ENCODE assay signal across 22 cellular contexts in the genomic region with DNA sequence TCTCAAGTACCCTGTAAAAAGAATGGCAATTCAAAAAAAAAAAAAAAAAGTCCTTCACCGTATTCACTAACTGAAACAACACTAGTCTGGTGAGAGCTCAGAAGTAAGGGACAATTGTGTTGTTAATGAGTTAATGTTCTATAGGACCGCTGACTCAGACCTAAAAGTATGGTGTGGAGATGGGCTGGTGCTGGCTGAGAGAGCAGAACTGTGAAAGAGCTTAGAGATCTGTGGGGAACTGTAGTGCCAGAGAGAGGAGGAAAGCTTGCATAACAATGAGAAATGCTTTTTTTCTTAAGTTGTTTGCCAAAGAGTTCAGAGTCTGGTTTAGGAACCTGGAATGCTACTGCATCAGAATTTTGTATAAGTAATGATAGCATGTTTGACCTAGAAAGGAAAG.
A peak's percentile ranks its signal among the peaks of the same experiment; 100 is the strongest.
DNase-seq lines count a peak whose midpoint lies in the region; ATAC-seq, FAIRE-seq and TF ChIP-seq lines count a peak whose summit lies in the region.
"Had no signal": no experiment of that assay in that cellular context is flagged by ENCODE, and none has a peak within 500 bp of the region (broad histone marks: within the 10 kb centered on the region; RNA-seq: fewer than 3 reads in every experiment).

No MANE protein-coding gene starts in this region.

- no peak overlapping the region for H3K18ac ChIP-seq in mesendoderm (ENCODE audit: low read length)

- H3K79me2 ChIP-seq in mesendoderm (ENCODE audit: control insufficient read depth, insufficient read depth, low read length) = no peaks in the 10 kb centered on the region

- no peak overlapping the region for H3K56ac ChIP-seq in mesendoderm (ENCODE audit: low read length)

- H3K9ac ChIP-seq in endodermal cell (ENCODE audit: extremely low read depth, low read length, poor library complexity, severe bottlenecking) (no peak overlapping the region), mesendoderm (ENCODE audit: low read length) (no peak overlapping the region)

- H3K23ac ChIP-seq in mesendoderm (ENCODE audit: low read length) = no peak overlapping the region

- peaks cover 15% of the 10 kb centered on the region for H3K9me3 Mint-ChIP-seq in endodermal cell
- H3K9me3 Mint-ChIP-seq: activated CD8-positive, alpha-beta T cell treated with anti-CD3 and anti-CD28 coated beads for 36 hours; activated T-helper 17 cell treated with anti-CD3 and anti-CD28 coated beads, Interleukin-2, amount 50 U/mL, for 72 hours; brain; natural killer cell had no signal

- 9% methylated on average over 1 of the region's 2 CpGs; no CpG with 5 or more reads in 1 of the 2 experiments for WGBS in endodermal cell (ENCODE audit: insufficient coverage in 1 of 2, insufficient read length in 1 of 2), 2 experiments
- no CpG with 5 or more reads among the region's 2 CpGs for WGBS in mesendoderm (ENCODE audit: extremely low coverage, insufficient coverage, low lambda C conversion rate)

- no peaks in the 10 kb centered on the region for H3K27me3 ChIP-seq in endodermal cell (ENCODE audit: control insufficient read depth, insufficient read depth, low read length, poor library complexity, severe bottlenecking)
- H3K27me3 ChIP-seq in mesendoderm (ENCODE audit: insufficient read depth, low read length, poor library complexity) = no peaks in the 10 kb centered on the region

- no peak overlapping the region for H2BK15ac ChIP-seq in mesendoderm (replicated peaks; ENCODE audit: low read depth)

- H3K4me1 ChIP-seq in endodermal cell (ENCODE audit: control insufficient read depth, insufficient read depth, low read length) (no peaks in the 10 kb centered on the region), mesendoderm (ENCODE audit: control insufficient read depth, low read depth, low read length) (no peaks in the 10 kb centered on the region)
- H3K4me1 ChIP-seq: left ventricle myocardium inferior had no signal

- no peak for TF ChIP-seq CTCF in endodermal cell (conservative IDR thresholded peaks at IDR 0.05)

- H3K4me3 Mint-ChIP-seq in endodermal cell = no peak overlapping the region
- H3K4me3 Mint-ChIP-seq: activated CD8-positive, alpha-beta T cell treated with anti-CD3 and anti-CD28 coated beads for 36 hours; activated T-helper 17 cell treated with anti-CD3 and anti-CD28 coated beads, Interleukin-2, amount 50 U/mL, for 72 hours; brain; natural killer cell had no signal

- DNase-seq in endodermal cell = peak; percentile 80
- DNase-seq in mesendoderm = peak; percentile 72
- DNase-seq in urothelium cell line (ENCODE audit: low spot score) = no peak
- no peak for DNase-seq in epidermal melanocyte (ENCODE audit: insufficient read length, low spot score)
- DNase-seq: activated CD8-positive, alpha-beta T cell treated with anti-CD3 and anti-CD28 coated beads for 36 hours; C1 segment of cervical spinal cord; EL; foreskin melanocyte; left ventricle myocardium inferior; natural killer cell; NCI-H1092; NCI-H446; retina; stimulated activated CD4-positive, alpha-beta T cell treated with anti-CD3 and anti-CD28 coated beads, Interleukin-1b, Interleukin-23, amount 100 ng/mL, for 48 hours; stimulated activated CD8-positive, alpha-beta memory T cell treated with anti-CD3 and anti-CD28 coated beads, Interleukin-4, amount 100 ng/mL, for 48 hours; trophoblast cell had no signal

- no peak overlapping the region for H3K4ac ChIP-seq in mesendoderm (ENCODE audit: low read depth, low read length)

- no peak overlapping the region for H4K5ac ChIP-seq in mesendoderm (ENCODE audit: low read length)

- no peaks in the 10 kb centered on the region for H3K9me3 ChIP-seq in endodermal cell (ENCODE audit: control insufficient read depth, low read length)
- H3K9me3 ChIP-seq: left ventricle myocardium inferior had no signal

- H3K4me3 ChIP-seq in endodermal cell (ENCODE audit: low read length) = no peak overlapping the region
- no peak overlapping the region for H3K4me3 ChIP-seq in mesendoderm (ENCODE audit: low read length)
- H3K4me3 ChIP-seq: left ventricle myocardium inferior had no signal

- no peak for FAIRE-seq in urothelium cell line (lab: Jason Lieb, UNC)
- FAIRE-seq: TTC549 had no signal

- no peak overlapping the region for H2AK5ac ChIP-seq in mesendoderm (ENCODE audit: low read length)

- H3K27ac Mint-ChIP-seq in endodermal cell = no peak overlapping the region
- H3K27ac Mint-ChIP-seq: activated CD8-positive, alpha-beta T cell treated with anti-CD3 and anti-CD28 coated beads for 36 hours; activated T-helper 17 cell treated with anti-CD3 and anti-CD28 coated beads, Interleukin-2, amount 50 U/mL, for 72 hours; brain; natural killer cell had no signal

- no peak overlapping the region for H3K27ac ChIP-seq in endodermal cell (ENCODE audit: low read depth, low read length)
- no peak overlapping the region for H3K27ac ChIP-seq in mesendoderm (ENCODE audit: low read depth, low read length)
- H3K27ac ChIP-seq: left ventricle myocardium inferior had no signal

- H3K36me3 Mint-ChIP-seq in endodermal cell (ENCODE audit: low read depth) = peaks cover 3% of the 10 kb centered on the region
- H3K36me3 Mint-ChIP-seq: brain, natural killer cell had no signal

- no peaks in the 10 kb centered on the region for H3K79me1 ChIP-seq in mesendoderm (ENCODE audit: low read length)

- ATAC-seq in GM18909 (IDR thresholded peaks at IDR 0.05; ENCODE audit: poor library complexity, unreplicated experiment) (peak; percentile 77), HG03135 (IDR thresholded peaks at IDR 0.05; ENCODE audit: unreplicated experiment) (peak; percentile 79), GM19351 (IDR thresholded peaks at IDR 0.05; ENCODE audit: unreplicated experiment) (no peak)
- ATAC-seq: activated CD8-positive, alpha-beta T cell treated with anti-CD3 and anti-CD28 coated beads for 36 hours; activated T-helper 17 cell treated with anti-CD3 and anti-CD28 coated beads, Interleukin-2, amount 50 U/mL, for 72 hours; natural killer cell had no signal

- no peak overlapping the region for H3K4me2 ChIP-seq in mesendoderm (ENCODE audit: low read length)

- no peak overlapping the region for H2BK120ac ChIP-seq in mesendoderm (ENCODE audit: low read depth, low read length)

- no peak overlapping the region for H2BK5ac ChIP-seq in mesendoderm (ENCODE audit: low read length)

- H3K36me3 ChIP-seq in endodermal cell (ENCODE audit: control insufficient read depth, insufficient read depth, low read length) (no peaks in the 10 kb centered on the region), mesendoderm (ENCODE audit: control insufficient read depth, insufficient read depth, low read length) (no peaks in the 10 kb centered on the region)
- H3K36me3 ChIP-seq: left ventricle myocardium inferior had no signal

- no peak overlapping the region for H4K8ac ChIP-seq in mesendoderm (ENCODE audit: low read depth, low read length)

- H3K4me1 Mint-ChIP-seq in endodermal cell = peaks cover 8% of the 10 kb centered on the region
- H3K4me1 Mint-ChIP-seq: activated T-helper 17 cell treated with anti-CD3 and anti-CD28 coated beads, Interleukin-2, amount 50 U/mL, for 72 hours; brain; natural killer cell had no signal

- H3K27me3 Mint-ChIP-seq in endodermal cell (ENCODE audit: insufficient read depth) = peaks cover 4% of the 10 kb centered on the region
- H3K27me3 Mint-ChIP-seq: activated T-helper 17 cell treated with anti-CD3 and anti-CD28 coated beads, Interleukin-2, amount 50 U/mL, for 72 hours; brain had no signal

Comparison
In these comparisons a context has a peak if more than half of its experiments do, and no peak if none do; other contexts are left out.
1. DNase-seq: peak in endodermal cell (single experiment) and mesendoderm (single experiment); none in urothelium cell line (single experiment) and epidermal melanocyte (single experiment).